Comparison of ENCODE assay signal across 8 cellular contexts in genomic region chr12:57462307-57463253, GRCh38. TPM values are rescaled to one million over a fixed set of nuclear protein-coding genes. Genes with fewer than 3 reads are reported as not detected.
DNase-seq lines count a peak whose midpoint lies in the region; ATAC-seq, FAIRE-seq and TF ChIP-seq lines count a peak whose summit lies in the region.

No MANE protein-coding gene starts in this region.

- no peak for FAIRE-seq in RCC 7860 (lab: Jason Lieb, UNC)

- no peaks in the 10 kb centered on the region for H3K9me2 ChIP-seq in GM23248 (ENCODE audit: insufficient read depth)

- H3K4me1 ChIP-seq in ES-I3 (ENCODE audit: insufficient read depth, low read length) (0 out of 2 replicates have a peak, but pooled peaks cover 2% of the 10 kb centered on the region), GM23248 (ENCODE audit: insufficient read depth) (peaks cover 13% of the 10 kb centered on the region)

- peaks cover 2% of the 10 kb centered on the region for H3K36me3 Mint-ChIP-seq in activated T-helper 17 cell treated with anti-CD3 and anti-CD28 coated beads, Interleukin-2, amount 50 U/mL, for 72 hours (ENCODE audit: low read depth)
- no peaks in the 10 kb centered on the region for H3K36me3 Mint-ChIP-seq in nephron progenitor cell (ENCODE audit: low read depth)
- H3K36me3 Mint-ChIP-seq in stimulated activated naive CD8-positive, alpha-beta T cell treated with anti-CD3 and anti-CD28 coated beads, Interleukin-15, Interleukin-2, amounts not matched to agents 100 ng/mL and 50 ng/mL, for 24 hours (ENCODE audit: low read depth), result peaks cover 4% of the 10 kb centered on the region

- H3K36me3 ChIP-seq in ES-I3 (ENCODE audit: insufficient read depth, low read length) (no peaks in the 10 kb centered on the region), GM23248 (ENCODE audit: low read depth) (no peaks in the 10 kb centered on the region)

- peak overlapping the region; percentile 67 for H3K27ac Mint-ChIP-seq in activated T-helper 17 cell treated with anti-CD3 and anti-CD28 coated beads, Interleukin-2, amount 50 U/mL, for 72 hours
- peak overlapping the region; percentile 41 for H3K27ac Mint-ChIP-seq in nephron progenitor cell
- H3K27ac Mint-ChIP-seq in stimulated activated naive CD8-positive, alpha-beta T cell treated with anti-CD3 and anti-CD28 coated beads, Interleukin-15, Interleukin-2, amounts not matched to agents 100 ng/mL and 50 ng/mL, for 24 hours, result peak overlapping the region; percentile 90

- H3F3A ChIP-seq in GM23248 (ENCODE audit: insufficient read depth), result peaks cover 3% of the 10 kb centered on the region; the same call in 1 of the 2 replicates

- peak overlapping the region; percentile 95 for H3K4me2 ChIP-seq in GM23248 (ENCODE audit: unreplicated experiment)

- H3K27me3 ChIP-seq in GM23248 (replicated peaks; ENCODE audit: insufficient read depth), result no peaks in the 10 kb centered on the region

- H2AFZ ChIP-seq in GM23248, result peak overlapping the region; percentile 95

- H4K20me1 ChIP-seq in GM23248 (ENCODE audit: insufficient read depth), result no peaks in the 10 kb centered on the region

- ATAC-seq in activated T-helper 17 cell treated with anti-CD3 and anti-CD28 coated beads, Interleukin-2, amount 50 U/mL, for 72 hours (replicated peaks), result peak; percentile 86

- peak overlapping the region; percentile 84 for H3K4me3 ChIP-seq in GM23248

- H3K4me3 Mint-ChIP-seq in activated T-helper 17 cell treated with anti-CD3 and anti-CD28 coated beads, Interleukin-2, amount 50 U/mL, for 72 hours, result peak overlapping the region; percentile 83
- H3K4me3 Mint-ChIP-seq in nephron progenitor cell, result peak overlapping the region; percentile 79
- peak overlapping the region; percentile 92 for H3K4me3 Mint-ChIP-seq in stimulated activated naive CD8-positive, alpha-beta T cell treated with anti-CD3 and anti-CD28 coated beads, Interleukin-15, Interleukin-2, amounts not matched to agents 100 ng/mL and 50 ng/mL, for 24 hours

- no peaks in the 10 kb centered on the region for H3K9me3 Mint-ChIP-seq in activated T-helper 17 cell treated with anti-CD3 and anti-CD28 coated beads, Interleukin-2, amount 50 U/mL, for 72 hours
- no peaks in the 10 kb centered on the region for H3K9me3 Mint-ChIP-seq in nephron progenitor cell
- no peaks in the 10 kb centered on the region for H3K9me3 Mint-ChIP-seq in stimulated activated naive CD8-positive, alpha-beta T cell treated with anti-CD3 and anti-CD28 coated beads, Interleukin-15, Interleukin-2, amounts not matched to agents 100 ng/mL and 50 ng/mL, for 24 hours

- H3K27me3 Mint-ChIP-seq in activated T-helper 17 cell treated with anti-CD3 and anti-CD28 coated beads, Interleukin-2, amount 50 U/mL, for 72 hours, result peaks cover 12% of the 10 kb centered on the region
- peaks cover 54% of the 10 kb centered on the region for H3K27me3 Mint-ChIP-seq in nephron progenitor cell (ENCODE audit: low read depth, poor library complexity)
- no peaks in the 10 kb centered on the region for H3K27me3 Mint-ChIP-seq in stimulated activated naive CD8-positive, alpha-beta T cell treated with anti-CD3 and anti-CD28 coated beads, Interleukin-15, Interleukin-2, amounts not matched to agents 100 ng/mL and 50 ng/mL, for 24 hours

- 6 to 18% methylated on average over 14 to 30 of the region's 30 CpGs for WGBS in GM23248 (ENCODE audit: low coverage in 1 of 2, low lambda C conversion rate in 2 of 2, missing lambda C conversion rate in 2 of 2), 2 experiments

- peaks cover 24% of the 10 kb centered on the region for H3K4me1 Mint-ChIP-seq in activated T-helper 17 cell treated with anti-CD3 and anti-CD28 coated beads, Interleukin-2, amount 50 U/mL, for 72 hours
- H3K4me1 Mint-ChIP-seq in nephron progenitor cell, result peaks cover 46% of the 10 kb centered on the region
- peaks cover 59% of the 10 kb centered on the region for H3K4me1 Mint-ChIP-seq in stimulated activated naive CD8-positive, alpha-beta T cell treated with anti-CD3 and anti-CD28 coated beads, Interleukin-15, Interleukin-2, amounts not matched to agents 100 ng/mL and 50 ng/mL, for 24 hours (ENCODE audit: low read depth)

- peak overlapping the region; percentile 95 for H3K9ac ChIP-seq in ES-I3 (ENCODE audit: low read depth, low read length)
- H3K9ac ChIP-seq in GM23248, result peak overlapping the region; percentile 54

- H3K27ac ChIP-seq in GM23248, result peak overlapping the region; percentile 54

- DNase-seq in GM23248, result peak; percentile 88
- DNase-seq in Kasumi-1 (lab: John Stamatoyannopoulos, UW), result peak; percentile 76 to 78
- peak; percentile 79 for DNase-seq in RCC 7860 (ENCODE audit: low spot score)
- DNase-seq in fibroblast of the conjunctiva (ENCODE audit: low read depth), result peak; percentile 79
- DNase-seq in nephron progenitor cell, result peak; percentile 90

- H3K79me2 ChIP-seq in GM23248 (ENCODE audit: insufficient read depth), result no peaks in the 10 kb centered on the region

- peak; percentile 82 for TF ChIP-seq CTCF in nephron progenitor cell (IDR thresholded peaks at IDR 0.05)

- no peaks in the 10 kb centered on the region for H3K9me3 ChIP-seq in ES-I3 (ENCODE audit: control insufficient read depth, insufficient read depth, low read length)
- no peaks in the 10 kb centered on the region for H3K9me3 ChIP-seq in GM23248 (ENCODE audit: low read depth)

- in situ Hi-C loops in GM23248 (cut with MboI), result no loop called here

RNA-seq across cellular contexts. Expression of gene GLI1, which starts 3.0 kb away (rescaled TPM):
- total RNA-seq in GM23248 (2014; rRNA removed; shearing (Covaris generic)), result 0.63 and 1.8 TPM in 2 replicates
- polyA plus RNA-seq in GM23248 (2016; fragmentation: Nextera tagmentation; extraction: Ambion mirVana), result 0.89 and 1.0 TPM in 2 replicates
- total RNA-seq in activated T-helper 17 cell treated with anti-CD3 and anti-CD28 coated beads, Interleukin-2, amount 50 U/mL, for 72 hours, result 1 to 10 TPM in 1 of 2 donors, under 1 TPM in 1; 0.48 to 1.4 TPM

RNA-seq across cellular contexts. Expression of gene INHBE, which starts 7.5 kb away (rescaled TPM):
- total RNA-seq in GM23248 (2014; rRNA removed; shearing (Covaris generic)), result 0.65 and 0.76 TPM in 2 replicates
- polyA plus RNA-seq in GM23248 (2016; fragmentation: Nextera tagmentation; extraction: Ambion mirVana), result 0.23 and 0.24 TPM in 2 replicates
- not detected for total RNA-seq in activated T-helper 17 cell treated with anti-CD3 and anti-CD28 coated beads, Interleukin-2, amount 50 U/mL, for 72 hours

RNA-seq across cellular contexts. Expression of gene ARHGAP9, which starts 17.1 kb away (rescaled TPM):
- 0.11 TPM in 1 of 2 replicates, not detected in the other for total RNA-seq in GM23248 (2014; rRNA removed; shearing (Covaris generic))
- 0.48 and 0.61 TPM in 2 replicates for polyA plus RNA-seq in GM23248 (2016; fragmentation: Nextera tagmentation; extraction: Ambion mirVana)
- total RNA-seq in activated T-helper 17 cell treated with anti-CD3 and anti-CD28 coated beads, Interleukin-2, amount 50 U/mL, for 72 hours, result 100 to 1,000 TPM; 131 to 225 TPM

RNA-seq across cellular contexts. Expression of gene MARS1, which starts 25.3 kb away (rescaled TPM):
- 184 and 198 TPM in 2 replicates for total RNA-seq in GM23248 (2014; rRNA removed; shearing (Covaris generic))
- 264 and 272 TPM in 2 replicates for polyA plus RNA-seq in GM23248 (2016; fragmentation: Nextera tagmentation; extraction: Ambion mirVana)
- total RNA-seq in activated T-helper 17 cell treated with anti-CD3 and anti-CD28 coated beads, Interleukin-2, amount 50 U/mL, for 72 hours, result 100 to 1,000 TPM; 130 to 243 TPM

RNA-seq across cellular contexts. Expression of gene INHBC, which starts 28.0 kb away (rescaled TPM):
- not detected in 2 replicates for total RNA-seq in GM23248 (2014; rRNA removed; shearing (Covaris generic))
- polyA plus RNA-seq in GM23248 (2016; fragmentation: Nextera tagmentation; extraction: Ambion mirVana), result 0.09 TPM in 1 of 2 replicates, not detected in the other
- not detected for total RNA-seq in activated T-helper 17 cell treated with anti-CD3 and anti-CD28 coated beads, Interleukin-2, amount 50 U/mL, for 72 hours

Comparison
In these comparisons a context has a peak if more than half of its experiments do, and no peak if none do; other contexts are left out.
1. Peak in every context shown above with its lines: DNase-seq, ATAC-seq, H3K4me3 ChIP-seq and H3K27ac ChIP-seq.
2. RNA of gene ARHGAP9, which starts 17.1 kb away (total RNA-seq): 131 to 225 TPM in activated T-helper 17 cell treated with anti-CD3 and anti-CD28 coated beads, Interleukin-2, amount 50 U/mL, for 72 hours; 0.11 TPM in GM23248; every median in the first group is over 100 times any median in the second.